ENCODE assay signal across 8 cellular contexts in genomic region chr2:201233192-201234166, GRCh38. TPM values are rescaled to one million over a fixed set of nuclear protein-coding genes. Genes with fewer than 3 reads are reported as not detected.
DNase-seq lines count a peak whose midpoint lies in the region; ATAC-seq and TF ChIP-seq lines count a peak whose summit lies in the region.

No MANE protein-coding gene starts in this region.

- peak; percentile 94 for ATAC-seq in HG02623 (IDR thresholded peaks at IDR 0.05; ENCODE audit: unreplicated experiment)
- ATAC-seq in activated naive CD8-positive, alpha-beta T cell treated with anti-CD3 and anti-CD28 coated beads, Interleukin-2, amount 10 ng/mL, durations not matched to agents 7 days and 5 days (ENCODE audit: low read depth), result peak; percentile 91

- in situ Hi-C loops in GM13977 (cut with MboI; ENCODE audit: low pct_unique_long_range_greater_than_20kb, low sequenced_read_pairs, unreplicated experiment), result loop anchor here (10.0 kb wide), 2 partner anchors 131 to 329 kb away; no protein-coding TSS in a partner anchor

- TF ChIP-seq CTCF in GM13977 (IDR thresholded peaks at IDR 0.05; ENCODE audit: extremely low read depth, insufficient read depth, missing control alignments) (no peak), kidney epithelial cell (IDR thresholded peaks at IDR 0.05; ENCODE audit: insufficient read depth, low read length, poor library complexity, severe bottlenecking) (no peak)

- no peaks in the 10 kb centered on the region for H3K27me3 ChIP-seq in kidney epithelial cell (ENCODE audit: control insufficient read depth, insufficient read depth, low read length)

- H3K27me3 Mint-ChIP-seq in activated naive CD8-positive, alpha-beta T cell treated with anti-CD3 and anti-CD28 coated beads, Interleukin-2, amount 10 ng/mL, durations not matched to agents 7 days and 5 days, result no peaks in the 10 kb centered on the region

- DNase-seq in GM13977 (ENCODE audit: low spot score), result peak; percentile 79
- peak; percentile 96 for DNase-seq in NAMALWA (ENCODE audit: low spot score)
- peak; percentile 77 to 97 for DNase-seq in SW 1271 (lab: John Stamatoyannopoulos, UW)
- DNase-seq in activated naive CD8-positive, alpha-beta T cell treated with anti-CD3 and anti-CD28 coated beads, Interleukin-2, amount 10 ng/mL, durations not matched to agents 7 days and 5 days, result peak; percentile 81
- DNase-seq in kidney epithelial cell (ENCODE audit: low read depth), result no peak
- peak; percentile 68 for DNase-seq in stimulated activated CD8-positive, alpha-beta memory T cell treated with anti-CD3 and anti-CD28 coated beads, Interleukin-12 subunit alpha, Interleukin-12 subunit beta, amount 100 ng/mL, for 24 hours (ENCODE audit: extremely low read depth)
- no peak for DNase-seq in OCI-M2 (lab: John Stamatoyannopoulos, UW; ENCODE audit: unreplicated experiment)

- H3K4me3 ChIP-seq in kidney epithelial cell (ENCODE audit: low read depth, low read length), result peak overlapping the region; percentile 23

- H3K4me1 Mint-ChIP-seq in activated naive CD8-positive, alpha-beta T cell treated with anti-CD3 and anti-CD28 coated beads, Interleukin-2, amount 10 ng/mL, durations not matched to agents 7 days and 5 days, result peaks cover 50% of the 10 kb centered on the region

- H3K4me3 Mint-ChIP-seq in activated naive CD8-positive, alpha-beta T cell treated with anti-CD3 and anti-CD28 coated beads, Interleukin-2, amount 10 ng/mL, durations not matched to agents 7 days and 5 days, result peak overlapping the region; percentile 95

- peak overlapping the region; percentile 97 for H3K27ac Mint-ChIP-seq in activated naive CD8-positive, alpha-beta T cell treated with anti-CD3 and anti-CD28 coated beads, Interleukin-2, amount 10 ng/mL, durations not matched to agents 7 days and 5 days

- no peaks in the 10 kb centered on the region for H3K36me3 ChIP-seq in kidney epithelial cell (ENCODE audit: control insufficient read depth, insufficient read depth, low read length)

- H3K9me3 Mint-ChIP-seq in activated naive CD8-positive, alpha-beta T cell treated with anti-CD3 and anti-CD28 coated beads, Interleukin-2, amount 10 ng/mL, durations not matched to agents 7 days and 5 days, result no peaks in the 10 kb centered on the region

- POLR2A ChIA-PET in activated naive CD8-positive, alpha-beta T cell treated with anti-CD3 and anti-CD28 coated beads, Interleukin-2, amount 10 ng/mL, durations not matched to agents 7 days and 5 days (lab: Charles Lee), result interaction anchor here (0.8 to 4.5 kb wide), 24 partner anchors 10 to 547 kb away, joined by 3 to 147 read pairs (median 7); partner anchors contain the start of genes ALS2, CASP10, CASP8 and CFLAR

- H3K36me3 Mint-ChIP-seq in activated naive CD8-positive, alpha-beta T cell treated with anti-CD3 and anti-CD28 coated beads, Interleukin-2, amount 10 ng/mL, durations not matched to agents 7 days and 5 days, result peaks cover 13% of the 10 kb centered on the region

RNA-seq across cellular contexts. Expression of gene CASP8, which starts 26.9 kb away (rescaled TPM):
- total RNA-seq in activated naive CD8-positive, alpha-beta T cell treated with anti-CD3 and anti-CD28 coated beads, Interleukin-2, amount 10 ng/mL, durations not matched to agents 7 days and 5 days, result 100 to 1,000 TPM; 115 to 127 TPM
- total RNA-seq in kidney epithelial cell, result 13.9 and 14.2 TPM in 2 replicates

RNA-seq across cellular contexts. Expression of gene CASP10, which starts 50.5 kb away (rescaled TPM):
- total RNA-seq in activated naive CD8-positive, alpha-beta T cell treated with anti-CD3 and anti-CD28 coated beads, Interleukin-2, amount 10 ng/mL, durations not matched to agents 7 days and 5 days, result 10 to 100 TPM; 45.2 to 46.1 TPM
- 1.5 and 2.5 TPM in 2 replicates for total RNA-seq in kidney epithelial cell

Comparison
In these comparisons a context has a peak if more than half of its experiments do, and no peak if none do; other contexts are left out.
1. DNase-seq: peak in GM13977 (single experiment), NAMALWA (single experiment), SW 1271 (2 of 2), activated naive CD8-positive, alpha-beta T cell treated with anti-CD3 and anti-CD28 coated beads, Interleukin-2, amount 10 ng/mL, durations not matched to agents 7 days and 5 days (single experiment) and stimulated activated CD8-positive, alpha-beta memory T cell treated with anti-CD3 and anti-CD28 coated beads, Interleukin-12 subunit alpha, Interleukin-12 subunit beta, amount 100 ng/mL, for 24 hours (single experiment); none in kidney epithelial cell (single experiment) and OCI-M2 (single experiment).
2. RNA of gene CASP10, which starts 50.5 kb away (total RNA-seq): 45.2 to 46.1 TPM in activated naive CD8-positive, alpha-beta T cell treated with anti-CD3 and anti-CD28 coated beads, Interleukin-2, amount 10 ng/mL, durations not matched to agents 7 days and 5 days; 1.5 to 2.5 TPM in kidney epithelial cell; every median in the first group is over 10 times any median in the second.